Comparison of ENCODE assay signal across 2 cellular contexts in the genomic region with DNA sequence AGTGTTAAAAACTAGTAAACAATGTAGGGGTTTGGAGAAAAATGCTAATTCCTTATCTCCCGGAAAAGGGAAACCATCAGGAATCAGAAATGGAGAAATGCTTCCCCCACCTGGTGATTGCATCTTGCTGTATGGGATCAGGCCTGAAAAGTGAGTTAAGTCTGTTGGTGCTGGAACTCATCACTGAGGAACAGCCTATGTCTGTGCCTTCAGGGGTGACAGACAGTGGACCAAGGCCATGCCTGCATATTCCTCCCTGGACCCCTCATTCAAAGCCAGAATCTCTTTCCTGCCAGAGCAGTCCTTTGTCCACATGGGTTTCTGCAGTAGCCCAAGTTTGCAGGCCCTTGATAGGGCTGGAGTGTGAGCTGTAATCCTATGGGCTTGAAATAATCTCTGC.
TF ChIP-seq lines count a peak whose summit lies in the region.

No MANE protein-coding gene starts in this region.

TF ChIP-seq in H1, 55 proteins besides CTCF, POLR2A, EP300 and RAD21:
- TF ChIP-seq TCF12 (IDR thresholded peaks at IDR 0.05; ENCODE audit: low read depth, low read length) (no peak), SIRT6 (IDR thresholded peaks at IDR 0.05; ENCODE audit: low read length) (no peak), CBX8 (IDR thresholded peaks at IDR 0.05; ENCODE audit: borderline replicate concordance, low read depth, low read length) (no peak), KDM1A (IDR thresholded peaks at IDR 0.05; ENCODE audit: borderline replicate concordance, low read length) (no peak), CEBPB (IDR thresholded peaks at IDR 0.05; ENCODE audit: low read depth, low read length) (no peak), PHF8 (conservative IDR thresholded peaks at IDR 0.05; ENCODE audit: low read depth, low read length) (no peak), RFX5 (IDR thresholded peaks at IDR 0.05; ENCODE audit: borderline replicate concordance, low read depth, low read length) (no peak), SP1 (IDR thresholded peaks at IDR 0.05; ENCODE audit: low read depth, low read length) (no peak), ZNF274 (IDR thresholded peaks at IDR 0.05; ENCODE audit: borderline replicate concordance, extremely low read depth, low read length) (no peak), EGR1 (IDR thresholded peaks at IDR 0.05; ENCODE audit: borderline replicate concordance, low read depth, low read length) (no peak), HDAC6 (IDR thresholded peaks at IDR 0.05; ENCODE audit: low read depth, low read length) (no peak), JUN (IDR thresholded peaks at IDR 0.05; ENCODE audit: low read depth, low read length) (no peak)
- TF ChIP-seq, protein P1, sequence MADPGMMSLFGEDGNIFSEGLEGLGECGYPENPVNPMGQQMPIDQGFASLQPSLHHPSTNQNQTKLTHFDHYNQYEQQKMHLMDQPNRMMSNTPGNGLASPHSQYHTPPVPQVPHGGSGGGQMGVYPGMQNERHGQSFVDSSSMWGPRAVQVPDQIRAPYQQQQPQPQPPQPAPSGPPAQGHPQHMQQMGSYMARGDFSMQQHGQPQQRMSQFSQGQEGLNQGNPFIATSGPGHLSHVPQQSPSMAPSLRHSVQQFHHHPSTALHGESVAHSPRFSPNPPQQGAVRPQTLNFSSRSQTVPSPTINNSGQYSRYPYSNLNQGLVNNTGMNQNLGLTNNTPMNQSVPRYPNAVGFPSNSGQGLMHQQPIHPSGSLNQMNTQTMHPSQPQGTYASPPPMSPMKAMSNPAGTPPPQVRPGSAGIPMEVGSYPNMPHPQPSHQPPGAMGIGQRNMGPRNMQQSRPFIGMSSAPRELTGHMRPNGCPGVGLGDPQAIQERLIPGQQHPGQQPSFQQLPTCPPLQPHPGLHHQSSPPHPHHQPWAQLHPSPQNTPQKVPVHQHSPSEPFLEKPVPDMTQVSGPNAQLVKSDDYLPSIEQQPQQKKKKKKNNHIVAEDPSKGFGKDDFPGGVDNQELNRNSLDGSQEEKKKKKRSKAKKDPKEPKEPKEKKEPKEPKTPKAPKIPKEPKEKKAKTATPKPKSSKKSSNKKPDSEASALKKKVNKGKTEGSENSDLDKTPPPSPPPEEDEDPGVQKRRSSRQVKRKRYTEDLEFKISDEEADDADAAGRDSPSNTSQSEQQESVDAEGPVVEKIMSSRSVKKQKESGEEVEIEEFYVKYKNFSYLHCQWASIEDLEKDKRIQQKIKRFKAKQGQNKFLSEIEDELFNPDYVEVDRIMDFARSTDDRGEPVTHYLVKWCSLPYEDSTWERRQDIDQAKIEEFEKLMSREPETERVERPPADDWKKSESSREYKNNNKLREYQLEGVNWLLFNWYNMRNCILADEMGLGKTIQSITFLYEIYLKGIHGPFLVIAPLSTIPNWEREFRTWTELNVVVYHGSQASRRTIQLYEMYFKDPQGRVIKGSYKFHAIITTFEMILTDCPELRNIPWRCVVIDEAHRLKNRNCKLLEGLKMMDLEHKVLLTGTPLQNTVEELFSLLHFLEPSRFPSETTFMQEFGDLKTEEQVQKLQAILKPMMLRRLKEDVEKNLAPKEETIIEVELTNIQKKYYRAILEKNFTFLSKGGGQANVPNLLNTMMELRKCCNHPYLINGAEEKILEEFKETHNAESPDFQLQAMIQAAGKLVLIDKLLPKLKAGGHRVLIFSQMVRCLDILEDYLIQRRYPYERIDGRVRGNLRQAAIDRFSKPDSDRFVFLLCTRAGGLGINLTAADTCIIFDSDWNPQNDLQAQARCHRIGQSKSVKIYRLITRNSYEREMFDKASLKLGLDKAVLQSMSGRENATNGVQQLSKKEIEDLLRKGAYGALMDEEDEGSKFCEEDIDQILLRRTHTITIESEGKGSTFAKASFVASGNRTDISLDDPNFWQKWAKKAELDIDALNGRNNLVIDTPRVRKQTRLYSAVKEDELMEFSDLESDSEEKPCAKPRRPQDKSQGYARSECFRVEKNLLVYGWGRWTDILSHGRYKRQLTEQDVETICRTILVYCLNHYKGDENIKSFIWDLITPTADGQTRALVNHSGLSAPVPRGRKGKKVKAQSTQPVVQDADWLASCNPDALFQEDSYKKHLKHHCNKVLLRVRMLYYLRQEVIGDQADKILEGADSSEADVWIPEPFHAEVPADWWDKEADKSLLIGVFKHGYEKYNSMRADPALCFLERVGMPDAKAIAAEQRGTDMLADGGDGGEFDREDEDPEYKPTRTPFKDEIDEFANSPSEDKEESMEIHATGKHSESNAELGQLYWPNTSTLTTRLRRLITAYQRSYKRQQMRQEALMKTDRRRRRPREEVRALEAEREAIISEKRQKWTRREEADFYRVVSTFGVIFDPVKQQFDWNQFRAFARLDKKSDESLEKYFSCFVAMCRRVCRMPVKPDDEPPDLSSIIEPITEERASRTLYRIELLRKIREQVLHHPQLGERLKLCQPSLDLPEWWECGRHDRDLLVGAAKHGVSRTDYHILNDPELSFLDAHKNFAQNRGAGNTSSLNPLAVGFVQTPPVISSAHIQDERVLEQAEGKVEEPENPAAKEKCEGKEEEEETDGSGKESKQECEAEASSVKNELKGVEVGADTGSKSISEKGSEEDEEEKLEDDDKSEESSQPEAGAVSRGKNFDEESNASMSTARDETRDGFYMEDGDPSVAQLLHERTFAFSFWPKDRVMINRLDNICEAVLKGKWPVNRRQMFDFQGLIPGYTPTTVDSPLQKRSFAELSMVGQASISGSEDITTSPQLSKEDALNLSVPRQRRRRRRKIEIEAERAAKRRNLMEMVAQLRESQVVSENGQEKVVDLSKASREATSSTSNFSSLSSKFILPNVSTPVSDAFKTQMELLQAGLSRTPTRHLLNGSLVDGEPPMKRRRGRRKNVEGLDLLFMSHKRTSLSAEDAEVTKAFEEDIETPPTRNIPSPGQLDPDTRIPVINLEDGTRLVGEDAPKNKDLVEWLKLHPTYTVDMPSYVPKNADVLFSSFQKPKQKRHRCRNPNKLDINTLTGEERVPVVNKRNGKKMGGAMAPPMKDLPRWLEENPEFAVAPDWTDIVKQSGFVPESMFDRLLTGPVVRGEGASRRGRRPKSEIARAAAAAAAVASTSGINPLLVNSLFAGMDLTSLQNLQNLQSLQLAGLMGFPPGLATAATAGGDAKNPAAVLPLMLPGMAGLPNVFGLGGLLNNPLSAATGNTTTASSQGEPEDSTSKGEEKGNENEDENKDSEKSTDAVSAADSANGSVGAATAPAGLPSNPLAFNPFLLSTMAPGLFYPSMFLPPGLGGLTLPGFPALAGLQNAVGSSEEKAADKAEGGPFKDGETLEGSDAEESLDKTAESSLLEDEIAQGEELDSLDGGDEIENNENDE (IDR thresholded peaks at IDR 0.05; ENCODE audit: insufficient replicate concordance, low read length), result no peak
- TF ChIP-seq, protein P2, sequence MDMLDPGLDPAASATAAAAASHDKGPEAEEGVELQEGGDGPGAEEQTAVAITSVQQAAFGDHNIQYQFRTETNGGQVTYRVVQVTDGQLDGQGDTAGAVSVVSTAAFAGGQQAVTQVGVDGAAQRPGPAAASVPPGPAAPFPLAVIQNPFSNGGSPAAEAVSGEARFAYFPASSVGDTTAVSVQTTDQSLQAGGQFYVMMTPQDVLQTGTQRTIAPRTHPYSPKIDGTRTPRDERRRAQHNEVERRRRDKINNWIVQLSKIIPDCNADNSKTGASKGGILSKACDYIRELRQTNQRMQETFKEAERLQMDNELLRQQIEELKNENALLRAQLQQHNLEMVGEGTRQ (IDR thresholded peaks at IDR 0.05; ENCODE audit: low read length), result no peak
- TF ChIP-seq, protein P3, sequence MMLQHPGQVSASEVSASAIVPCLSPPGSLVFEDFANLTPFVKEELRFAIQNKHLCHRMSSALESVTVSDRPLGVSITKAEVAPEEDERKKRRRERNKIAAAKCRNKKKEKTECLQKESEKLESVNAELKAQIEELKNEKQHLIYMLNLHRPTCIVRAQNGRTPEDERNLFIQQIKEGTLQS (IDR thresholded peaks at IDR 0.05; ENCODE audit: insufficient read depth, low read depth, low read length), result no peak

TF ChIP-seq in liver, 16 proteins besides CTCF, POLR2A, EP300 and RAD21:
- TF ChIP-seq FOXA1 (IDR thresholded peaks at IDR 0.05), result no peak
- no peak for TF ChIP-seq JUND (IDR thresholded peaks at IDR 0.05)
- TF ChIP-seq NR2F2 (IDR thresholded peaks at IDR 0.05), result no peak
- no peak for TF ChIP-seq FOXA2 (IDR thresholded peaks at IDR 0.05)
- no peak for TF ChIP-seq YY1 (IDR thresholded peaks at IDR 0.05)
- TF ChIP-seq, protein P3 (IDR thresholded peaks at IDR 0.05), result no peak
- no peak for TF ChIP-seq RXRA (IDR thresholded peaks at IDR 0.05)
- TF ChIP-seq, protein P4, sequence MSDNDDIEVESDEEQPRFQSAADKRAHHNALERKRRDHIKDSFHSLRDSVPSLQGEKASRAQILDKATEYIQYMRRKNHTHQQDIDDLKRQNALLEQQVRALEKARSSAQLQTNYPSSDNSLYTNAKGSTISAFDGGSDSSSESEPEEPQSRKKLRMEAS (IDR thresholded peaks at IDR 0.05), result no peak
- TF ChIP-seq, protein P5, sequence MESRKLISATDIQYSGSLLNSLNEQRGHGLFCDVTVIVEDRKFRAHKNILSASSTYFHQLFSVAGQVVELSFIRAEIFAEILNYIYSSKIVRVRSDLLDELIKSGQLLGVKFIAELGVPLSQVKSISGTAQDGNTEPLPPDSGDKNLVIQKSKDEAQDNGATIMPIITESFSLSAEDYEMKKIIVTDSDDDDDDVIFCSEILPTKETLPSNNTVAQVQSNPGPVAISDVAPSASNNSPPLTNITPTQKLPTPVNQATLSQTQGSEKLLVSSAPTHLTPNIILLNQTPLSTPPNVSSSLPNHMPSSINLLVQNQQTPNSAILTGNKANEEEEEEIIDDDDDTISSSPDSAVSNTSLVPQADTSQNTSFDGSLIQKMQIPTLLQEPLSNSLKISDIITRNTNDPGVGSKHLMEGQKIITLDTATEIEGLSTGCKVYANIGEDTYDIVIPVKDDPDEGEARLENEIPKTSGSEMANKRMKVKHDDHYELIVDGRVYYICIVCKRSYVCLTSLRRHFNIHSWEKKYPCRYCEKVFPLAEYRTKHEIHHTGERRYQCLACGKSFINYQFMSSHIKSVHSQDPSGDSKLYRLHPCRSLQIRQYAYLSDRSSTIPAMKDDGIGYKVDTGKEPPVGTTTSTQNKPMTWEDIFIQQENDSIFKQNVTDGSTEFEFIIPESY (IDR thresholded peaks at IDR 0.05), result no peak
- TF ChIP-seq EGR1 (IDR thresholded peaks at IDR 0.05; ENCODE audit: low read depth in 2 of 2), result no peak
